ENCODE assay signal across 25 cellular contexts in genomic region chr14:41051801-41052200, GRCh38.
"Had no signal": no experiment of that assay in that cellular context is flagged by ENCODE, and none has a peak within 500 bp of the region (broad histone marks: within the 10 kb centered on the region; RNA-seq: fewer than 3 reads in every experiment).

No MANE protein-coding gene starts in this region.

- H3K27ac Mint-ChIP-seq: memory B cell; mesothelial cell of epicardium; naive thymus-derived CD4-positive, alpha-beta T cell; nephron; stimulated activated memory B cell treated with anti-CD40 and anti-IgM and Interleukin-4, amounts not matched to agents 10 μg/mL and 1 μg/mL and 100 μg/mL, for 72 hours; type B pancreatic cell had no signal

- H3K9me3 ChIP-seq: esophagus muscularis mucosa, prostate gland, sigmoid colon, testis, tibial artery had no signal

- FAIRE-seq: keratinocyte had no signal

- H3K27ac ChIP-seq: esophagus muscularis mucosa, prostate gland, sigmoid colon, testis, tibial artery had no signal

- H3K9me3 Mint-ChIP-seq: mesothelial cell of epicardium; nephron; stimulated activated memory B cell treated with anti-CD40 and anti-IgM and Interleukin-4, amounts not matched to agents 10 μg/mL and 1 μg/mL and 100 μg/mL, for 72 hours; type B pancreatic cell had no signal

- H3K4me1 Mint-ChIP-seq: memory B cell; mesothelial cell of epicardium; naive thymus-derived CD4-positive, alpha-beta T cell; nephron; stimulated activated memory B cell treated with anti-CD40 and anti-IgM and Interleukin-4, amounts not matched to agents 10 μg/mL and 1 μg/mL and 100 μg/mL, for 72 hours had no signal

- H3K36me3 ChIP-seq: esophagus muscularis mucosa, prostate gland, sigmoid colon, tibial artery had no signal

- DNase-seq: cerebellar nuclear complex; cortex of kidney; effector CD4-positive, alpha-beta T cell; foreskin melanocyte; hypothalamus; mucosa of descending colon; naive thymus-derived CD4-positive, alpha-beta T cell; nucleus accumbens; right cardiac atrium; sigmoid colon; stimulated activated CD4-positive, alpha-beta T cell treated with anti-CD3 and anti-CD28 coated beads, Interleukin-4, amount 100 ng/mL, for 4 hours; stimulated activated naive CD8-positive, alpha-beta T cell treated with anti-CD3 and anti-CD28 coated beads, Interleukin-15, Interleukin-2, amounts not matched to agents 100 U/mL and 50 U/mL, for 24 hours; substantia nigra; testis; tibial artery had no signal

- H3K4me3 ChIP-seq: esophagus muscularis mucosa, lung, mucosa of descending colon, prostate gland, sigmoid colon, testis, tibial artery had no signal

- H3K4me1 ChIP-seq: esophagus muscularis mucosa, prostate gland, sigmoid colon, testis, tibial artery had no signal

- H3K36me3 Mint-ChIP-seq: memory B cell; naive thymus-derived CD4-positive, alpha-beta T cell; stimulated activated memory B cell treated with anti-CD40 and anti-IgM and Interleukin-4, amounts not matched to agents 10 μg/mL and 1 μg/mL and 100 μg/mL, for 72 hours had no signal

- H3K27me3 ChIP-seq: esophagus muscularis mucosa, sigmoid colon, testis, tibial artery had no signal

- H3K4me3 Mint-ChIP-seq: memory B cell; mesothelial cell of epicardium; naive thymus-derived CD4-positive, alpha-beta T cell; nephron; stimulated activated memory B cell treated with anti-CD40 and anti-IgM and Interleukin-4, amounts not matched to agents 10 μg/mL and 1 μg/mL and 100 μg/mL, for 72 hours; type B pancreatic cell had no signal

- ATAC-seq: left lobe of liver; mucosa of descending colon; naive thymus-derived CD4-positive, alpha-beta T cell; right cardiac atrium; stimulated activated memory B cell treated with anti-CD40 and anti-IgM and Interleukin-4, amounts not matched to agents 10 μg/mL and 1 μg/mL and 100 μg/mL, for 72 hours; stimulated activated naive CD8-positive, alpha-beta T cell treated with anti-CD3 and anti-CD28 coated beads, Interleukin-15, Interleukin-2, amounts not matched to agents 100 U/mL and 50 U/mL, for 24 hours had no signal

- H3K27me3 Mint-ChIP-seq: memory B cell; naive thymus-derived CD4-positive, alpha-beta T cell; stimulated activated memory B cell treated with anti-CD40 and anti-IgM and Interleukin-4, amounts not matched to agents 10 μg/mL and 1 μg/mL and 100 μg/mL, for 72 hours; type B pancreatic cell had no signal
